ENCODE assay signal across 8 cellular contexts in genomic region chr14:58501214-58501816, GRCh38.
DNase-seq lines count a peak whose midpoint lies in the region; ATAC-seq and TF ChIP-seq lines count a peak whose summit lies in the region.

No MANE protein-coding gene starts in this region.

- H3K9me3 ChIP-seq in Loucy (ENCODE audit: insufficient read depth, low read depth, low read length) (no peaks in the 10 kb centered on the region), PC-3 (ENCODE audit: low read length) (no peaks in the 10 kb centered on the region), left lung (no peaks in the 10 kb centered on the region), tibial artery (no peaks in the 10 kb centered on the region)

- ATAC-seq in GM21526 (IDR thresholded peaks at IDR 0.05; ENCODE audit: low FRiP score, unreplicated experiment): peak; percentile 63
- ATAC-seq in PC-3: peak; percentile 99
- ATAC-seq in left lung: peak; percentile 93
- no peak for ATAC-seq in HG03439 (IDR thresholded peaks at IDR 0.05; ENCODE audit: unreplicated experiment)

- H3K27ac ChIP-seq in PC-3 (ENCODE audit: low read length): no peak overlapping the region
- H3K27ac ChIP-seq in left lung: no peak overlapping the region
- H3K27ac ChIP-seq in tibial artery: no peak overlapping the region

- no peaks in the 10 kb centered on the region for H3F3A ChIP-seq in Loucy (ENCODE audit: low read depth)
- no peaks in the 10 kb centered on the region for H3F3A ChIP-seq in PC-3 (ENCODE audit: low read length, unreplicated experiment)

- H3K9me3 Mint-ChIP-seq in chondrocyte (ENCODE audit: low read depth): no peaks in the 10 kb centered on the region

- H3K79me2 ChIP-seq in Loucy (ENCODE audit: insufficient read depth, low read length) (no peaks in the 10 kb centered on the region), PC-3 (ENCODE audit: low read length) (no peaks in the 10 kb centered on the region)

- H3K4me1 Mint-ChIP-seq in chondrocyte (ENCODE audit: low read depth): peaks cover 6% of the 10 kb centered on the region

- CTCF ChIA-PET in PC-3 (lab: Charles Lee): interaction anchor here (0.5 to 1.9 kb wide), 20 partner anchors 10 to 623 kb away, joined by 3 to 46 read pairs (median 4); partner anchors contain the start of gene DACT1

- no peak overlapping the region for H3K4me3 Mint-ChIP-seq in chondrocyte (ENCODE audit: unreplicated experiment)

- intact Hi-C loops in PC-3 (cut with micrococcal nuclease): loop anchor here (1.0 kb wide), 7 partner anchors 73 to 623 kb away; partner anchors contain the start of gene DACT1
- intact Hi-C loops in left lung (cut with DNase I): loop anchor here in 1 of 2 donors (10.0 kb wide), 1 partner anchor 553 kb away; no protein-coding TSS in a partner anchor
- intact Hi-C loops in tibial artery (cut with DNase I; ENCODE audit: low total_unique reads): no loop called here

- H3K27ac Mint-ChIP-seq in chondrocyte (ENCODE audit: unreplicated experiment): no peak overlapping the region

- POLR2A ChIA-PET in PC-3 (lab: Charles Lee; ENCODE audit: unreplicated experiment): interaction anchor here (0.6 kb wide), 1 partner anchor 117 kb away, joined by 7 read pairs; no protein-coding TSS in a partner anchor

- BruUV-seq in PC-3 (replicated peaks; lab: Mats Ljungman, UMichigan): no TSS peak

- H3K4me3 ChIP-seq in Loucy (ENCODE audit: low read length, poor library complexity, severe bottlenecking): no peak overlapping the region
- no peak overlapping the region for H3K4me3 ChIP-seq in PC-3 (ENCODE audit: low read length)
- no peak overlapping the region for H3K4me3 ChIP-seq in left lung
- H3K4me3 ChIP-seq in tibial artery: no peak overlapping the region

- H3K9ac ChIP-seq in Loucy (ENCODE audit: low read depth, low read length, poor library complexity, severe bottlenecking) (no peak overlapping the region), PC-3 (ENCODE audit: low read length) (no peak overlapping the region)

- H3K36me3 ChIP-seq in Loucy (ENCODE audit: insufficient read depth, low read length) (peaks cover 18% of the 10 kb centered on the region; the same call in 1 of the 2 replicates), PC-3 (ENCODE audit: low read depth, low read length) (peaks cover 30% of the 10 kb centered on the region; the same call in 1 of the 2 replicates), left lung (peaks cover 0 to 39% of the 10 kb centered on the region in 2 donors), tibial artery (peaks cover 0 to 43% (median 32%) of the 10 kb centered on the region in 3 donors)

- H4K20me1 ChIP-seq in Loucy (ENCODE audit: insufficient read depth, low read length, poor library complexity, severe bottlenecking): no peaks in the 10 kb centered on the region
- no peaks in the 10 kb centered on the region for H4K20me1 ChIP-seq in PC-3 (ENCODE audit: low read length)

- no peaks in the 10 kb centered on the region for H3K36me3 Mint-ChIP-seq in chondrocyte (ENCODE audit: low read depth)

- H2AFZ ChIP-seq in Loucy (ENCODE audit: low read length) (no peak overlapping the region), PC-3 (ENCODE audit: low read length) (no peak overlapping the region)

- H3K9me2 ChIP-seq in Loucy (replicated peaks; ENCODE audit: low read depth, low read length): no peaks in the 10 kb centered on the region
- H3K9me2 ChIP-seq in PC-3 (replicated peaks; ENCODE audit: low read length): no peaks in the 10 kb centered on the region

- TF ChIP-seq CTCF in Loucy (conservative IDR thresholded peaks at IDR 0.05; ENCODE audit: low read length): peak; percentile 96
- peak; percentile 100 for TF ChIP-seq CTCF in PC-3 (conservative IDR thresholded peaks at IDR 0.05; ENCODE audit: low read depth, low read length)
- TF ChIP-seq CTCF in chondrocyte (IDR thresholded peaks at IDR 0.05): peak; percentile 94
- peak; percentile 64 to 69 for TF ChIP-seq CTCF in left lung (IDR thresholded peaks at IDR 0.05)
- TF ChIP-seq CTCF in tibial artery (IDR thresholded peaks at IDR 0.05): peak; percentile 85 to 89

- H3K4me1 ChIP-seq in Loucy (ENCODE audit: insufficient read depth, low read length, poor library complexity, severe bottlenecking): no peaks in the 10 kb centered on the region
- H3K4me1 ChIP-seq in PC-3 (ENCODE audit: insufficient read depth, low read length): no peaks in the 10 kb centered on the region
- no peaks in the 10 kb centered on the region for H3K4me1 ChIP-seq in left lung
- no peaks in the 10 kb centered on the region for H3K4me1 ChIP-seq in tibial artery

- no peak overlapping the region for H3K4me2 ChIP-seq in Loucy (ENCODE audit: low read depth, low read length, poor library complexity, severe bottlenecking)
- H3K4me2 ChIP-seq in PC-3 (ENCODE audit: low read length): no peak overlapping the region

- no peaks in the 10 kb centered on the region for H3K27me3 Mint-ChIP-seq in chondrocyte (ENCODE audit: low read depth)

- DNase-seq in DMS 273 treated with DMSO at 0.1 percent for 48 hours (lab: John Stamatoyannopoulos, UW) (peak; percentile 54), PC-3 (peak; percentile 97), chondrocyte (ENCODE audit: low spot score) (no peak), left lung (no peak), tibial artery (no peak)

- H3K27me3 ChIP-seq in Loucy (ENCODE audit: insufficient read depth, low read length, poor library complexity, severe bottlenecking) (no peaks in the 10 kb centered on the region), PC-3 (ENCODE audit: low read length) (no peaks in the 10 kb centered on the region), left lung (no peaks in the 10 kb centered on the region), tibial artery (no peaks in the 10 kb centered on the region)

Comparison
In these comparisons a context has a peak if more than half of its experiments do, and no peak if none do; other contexts are left out.
1. DNase-seq: peak in DMS 273 treated with DMSO at 0.1 percent for 48 hours (single experiment) and PC-3 (single experiment); none in chondrocyte (single experiment), left lung (0 of 2) and tibial artery (0 of 2).
2. Peak in every context shown above with its lines, with median percentiles within 50 percentile points of each other: CTCF ChIP-seq.